Comparison of ENCODE assay signal across 14 cellular contexts in the genomic region with DNA sequence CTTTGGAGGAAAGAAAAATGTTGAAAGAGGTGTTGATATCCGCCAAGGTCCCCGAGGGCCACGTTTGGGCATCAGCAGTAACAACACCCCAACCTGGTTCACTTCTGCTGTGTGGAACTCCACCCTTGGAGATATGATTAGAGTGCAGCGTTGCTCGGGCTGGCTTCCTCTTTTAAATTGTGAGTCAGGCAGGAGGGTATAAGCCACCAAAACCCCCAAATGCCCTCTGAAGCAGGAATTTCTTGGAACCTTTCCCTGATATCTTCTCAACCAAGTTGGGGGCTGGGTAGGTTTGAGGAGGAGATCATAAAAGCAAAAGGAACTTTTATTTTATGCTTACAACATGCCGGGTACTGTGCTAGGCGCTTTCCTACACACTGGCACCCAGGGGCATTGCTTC. TPM values are rescaled to one million over a fixed set of nuclear protein-coding genes. Genes with fewer than 3 reads are reported as not detected.
"Had no signal": no experiment of that assay in that cellular context is flagged by ENCODE, and none has a peak within 500 bp of the region (broad histone marks: within the 10 kb centered on the region; RNA-seq: fewer than 3 reads in every experiment).

No MANE protein-coding gene starts in this region.

- DNase-seq: activated B cell treated with CpG ODN at 0.5 μM for 24 hours; activated CD4-positive, alpha-beta T cell treated with anti-CD3 and anti-CD28 coated beads, Interleukin-2, amount 10 ng/mL, durations not matched to agents 7 days and 5 days; activated CD8-positive, alpha-beta memory T cell treated with anti-CD3 and anti-CD28 coated beads for 24 hours; activated gamma-delta T cell treated with Interleukin-2 at 50 U/mL for 16 hours; activated naive CD8-positive, alpha-beta T cell treated with anti-CD3 and anti-CD28 coated beads, Interleukin-2, amount 10 ng/mL, durations not matched to agents 7 days and 5 days; cortex of kidney; effector CD4-positive, alpha-beta T cell; foreskin keratinocyte; kidney glomerular epithelial cell; mesenchymal stem cell; psoas muscle; right lobe of liver; T1000; upper lobe of right lung had no signal

- ATAC-seq: foreskin keratinocyte, psoas muscle, upper lobe of right lung had no signal

RNA-seq across cellular contexts. Expression of a gene that starts 6.4 kb away (rescaled TPM):
- total RNA-seq: activated B cell treated with CpG ODN at 0.5 μM for 24 hours; activated CD4-positive, alpha-beta T cell treated with anti-CD3 and anti-CD28 coated beads, Interleukin-2, amount 10 ng/mL, durations not matched to agents 7 days and 5 days; foreskin keratinocyte had no signal
- polyA plus RNA-seq: foreskin keratinocyte had no signal
